ENCODE assay signal across 18 cellular contexts in genomic region chr6:43948527-43949450, GRCh38.
DNase-seq lines count a peak whose midpoint lies in the region; ATAC-seq, FAIRE-seq and TF ChIP-seq lines count a peak whose summit lies in the region.
"Had no signal": no experiment of that assay in that cellular context is flagged by ENCODE, and none has a peak within 500 bp of the region (broad histone marks: within the 10 kb centered on the region; RNA-seq: fewer than 3 reads in every experiment).

No MANE protein-coding gene starts in this region.

- peak; percentile 80 for DNase-seq in EH (ENCODE audit: low read depth)
- peak; percentile 87 for DNase-seq in HS-27A (ENCODE audit: low read depth)
- peak; percentile 84 for DNase-seq in astrocyte (ENCODE audit: low read depth)
- peak; percentile 18 for DNase-seq in left lobe of liver (ENCODE audit: low spot score)
- DNase-seq in NCI-H1092 (lab: John Stamatoyannopoulos, UW): no peak
- DNase-seq in RKO (ENCODE audit: low spot score): no peak
- no peak for DNase-seq in NCI-H510A (lab: John Stamatoyannopoulos, UW)
- DNase-seq: C1 segment of cervical spinal cord, DMS53, glutamatergic neuron, kidney, NCI-H1417 treated with DMSO at 0.1 percent for 48 hours, pancreas, SW 1271 had no signal

- no peak overlapping the region for H3K4me2 ChIP-seq in astrocyte (ENCODE audit: low read length)

- H4K20me1 ChIP-seq in astrocyte (ENCODE audit: insufficient read depth, low read length): no peaks in the 10 kb centered on the region

- no peak for TF ChIP-seq CTCF in astrocyte (IDR thresholded peaks at IDR 0.05; ENCODE audit: insufficient read depth, low read depth, low read length)

- H3K9me3 Mint-ChIP-seq in astrocyte (ENCODE audit: unreplicated experiment): peaks cover 10% of the 10 kb centered on the region

- H3K36me3 ChIP-seq in astrocyte (ENCODE audit: insufficient read depth, low read length): no peaks in the 10 kb centered on the region
- H3K36me3 ChIP-seq: pancreas had no signal

- peak overlapping the region; percentile 80 for H3K27ac Mint-ChIP-seq in astrocyte (ENCODE audit: unreplicated experiment)
- H3K27ac Mint-ChIP-seq: activated naive CD8-positive, alpha-beta T cell; IgD-negative memory B cell had no signal

- no peaks in the 10 kb centered on the region for H3K9me3 ChIP-seq in astrocyte (ENCODE audit: insufficient read depth, low read depth, low read length)
- H3K9me3 ChIP-seq: pancreas had no signal

- H3K4me3 Mint-ChIP-seq in astrocyte (ENCODE audit: unreplicated experiment): no peak overlapping the region
- H3K4me3 Mint-ChIP-seq: activated naive CD8-positive, alpha-beta T cell; IgD-negative memory B cell had no signal

- no peak overlapping the region for H2AFZ ChIP-seq in astrocyte (ENCODE audit: low read depth, low read length)

- no peaks in the 10 kb centered on the region for H3K36me3 Mint-ChIP-seq in astrocyte (ENCODE audit: low read depth, unreplicated experiment)
- H3K36me3 Mint-ChIP-seq: IgD-negative memory B cell had no signal

- no peaks in the 10 kb centered on the region for H3K27me3 ChIP-seq in astrocyte (ENCODE audit: insufficient read depth, low read length)
- H3K27me3 ChIP-seq: pancreas had no signal

- H3K9ac ChIP-seq in astrocyte (ENCODE audit: low read length): no peak overlapping the region
- H3K9ac ChIP-seq: GM23248 had no signal

- no peak overlapping the region for H3K4me3 ChIP-seq in astrocyte (ENCODE audit: insufficient read depth, low read depth, low read length)
- H3K4me3 ChIP-seq: GM23248, pancreas had no signal

- ATAC-seq in left lobe of liver: no peak
- ATAC-seq in HG03457 (IDR thresholded peaks at IDR 0.05; ENCODE audit: unreplicated experiment): no peak
- ATAC-seq: pancreas had no signal

- no peak overlapping the region for H3K27ac ChIP-seq in astrocyte (ENCODE audit: low read depth, low read length)
- H3K27ac ChIP-seq: GM23248, pancreas had no signal

- H3K4me1 ChIP-seq in astrocyte (ENCODE audit: insufficient read depth, low read length): peaks cover 13% of the 10 kb centered on the region
- H3K4me1 ChIP-seq: pancreas had no signal

- peaks cover 13% of the 10 kb centered on the region for H3K27me3 Mint-ChIP-seq in astrocyte (ENCODE audit: low read depth, unreplicated experiment)

- H3K79me2 ChIP-seq in astrocyte (ENCODE audit: insufficient read depth, low read length): no peaks in the 10 kb centered on the region

- H3K4me1 Mint-ChIP-seq in astrocyte (ENCODE audit: low read depth, unreplicated experiment): peaks cover 45% of the 10 kb centered on the region
- H3K4me1 Mint-ChIP-seq: IgD-negative memory B cell had no signal

- no peak for FAIRE-seq in astrocyte (lab: Jason Lieb, UNC)
- FAIRE-seq: kidney, pancreas had no signal

Comparison
In these comparisons a context has a peak if more than half of its experiments do, and no peak if none do; other contexts are left out.
1. DNase-seq: peak in EH (single experiment), HS-27A (single experiment), astrocyte (single experiment) and left lobe of liver (single experiment); none in NCI-H1092 (single experiment), RKO (single experiment) and NCI-H510A (single experiment).